ENCODE assay signal across 10 cellular contexts in genomic region chr9:110047955-110048472, GRCh38.
DNase-seq lines count a peak whose midpoint lies in the region; ATAC-seq and FAIRE-seq lines count a peak whose summit lies in the region.
"Had no signal": no experiment of that assay in that cellular context is flagged by ENCODE, and none has a peak within 500 bp of the region (broad histone marks: within the 10 kb centered on the region; RNA-seq: fewer than 3 reads in every experiment).

No MANE protein-coding gene starts in this region.

- H3K4me3 Mint-ChIP-seq in activated T-cell treated with anti-CD3 and anti-CD28 coated beads, Interleukin-2, amount 50 U/mL, for 72 hours, result peak overlapping the region; percentile 90 to 93

- peaks cover 32% of the 10 kb centered on the region for H3F3A ChIP-seq in GM23248 (ENCODE audit: insufficient read depth)

- peak; percentile 11 to 56 for DNase-seq in NCI-H2081 (lab: John Stamatoyannopoulos, UW)
- no peak for DNase-seq in NCI-H2081 treated with DMSO at 0.1 percent for 48 hours (lab: John Stamatoyannopoulos, UW)
- DNase-seq in GM23248, result no peak
- DNase-seq in MG63, result no peak
- DNase-seq in activated T-cell treated with anti-CD3 and anti-CD28 coated beads, Interleukin-2, amount 50 U/mL, for 72 hours, result peak in 1 of 2 donors; percentile 36
- DNase-seq in iPS DF 6.9 (ENCODE audit: low read depth, low spot score), result no peak
- no peak for DNase-seq in small intestine
- DNase-seq in NK-92 (lab: John Stamatoyannopoulos, UW; ENCODE audit: unreplicated experiment), result no peak

- H3K79me2 ChIP-seq in GM23248 (ENCODE audit: insufficient read depth), result peaks cover 59% of the 10 kb centered on the region

- peak overlapping the region; percentile 87 for H3K4me2 ChIP-seq in GM23248 (ENCODE audit: unreplicated experiment)

- no peaks in the 10 kb centered on the region for H3K9me3 Mint-ChIP-seq in activated T-cell treated with anti-CD3 and anti-CD28 coated beads, Interleukin-2, amount 50 U/mL, for 72 hours

- H3K9ac ChIP-seq in GM23248, result 0 out of 2 replicates have a peak overlapping the region, but pooled peaks have one; percentile 91

- peak; percentile 54 to 58 for ATAC-seq in activated T-cell treated with anti-CD3 and anti-CD28 coated beads, Interleukin-2, amount 50 U/mL, for 72 hours (replicated peaks in 1 of 2)

- H3K9me3 ChIP-seq in GM23248 (ENCODE audit: low read depth) (no peaks in the 10 kb centered on the region), MG63 (no peaks in the 10 kb centered on the region), iPS DF 6.9 (ENCODE audit: control insufficient read depth, insufficient read depth, low read length) (no peaks in the 10 kb centered on the region), small intestine (ENCODE audit: control insufficient read depth, low read depth) (no peaks in the 10 kb centered on the region)
- H3K9me3 ChIP-seq: adrenal gland had no signal

- H3K9me2 ChIP-seq in GM23248 (ENCODE audit: insufficient read depth), result no peaks in the 10 kb centered on the region

- H3K36me3 ChIP-seq in GM23248 (ENCODE audit: low read depth) (peaks cover 4% of the 10 kb centered on the region; the same call in 1 of the 2 replicates), MG63 (peaks cover 18% of the 10 kb centered on the region), iPS DF 6.9 (ENCODE audit: control insufficient read depth, insufficient read depth, low read length) (no peaks in the 10 kb centered on the region), small intestine (ENCODE audit: control insufficient read depth in 2 of 2, insufficient read depth in 2 of 2, low read length in 2 of 2) (no peaks in the 10 kb centered on the region)
- H3K36me3 ChIP-seq: adrenal gland had no signal

- peaks cover 18% of the 10 kb centered on the region for H3K4me1 ChIP-seq in GM23248 (ENCODE audit: insufficient read depth)
- H3K4me1 ChIP-seq in iPS DF 6.9 (ENCODE audit: control insufficient read depth, insufficient read depth, low read length), result no peaks in the 10 kb centered on the region
- H3K4me1 ChIP-seq in small intestine (ENCODE audit: control insufficient read depth in 2 of 2, insufficient read depth in 1 of 2, low read depth in 1 of 2, low read length in 1 of 2), result peaks cover 0 to 3% of the 10 kb centered on the region in 2 donors

- peaks cover 45% of the 10 kb centered on the region for H3K4me1 Mint-ChIP-seq in activated T-cell treated with anti-CD3 and anti-CD28 coated beads, Interleukin-2, amount 50 U/mL, for 72 hours (ENCODE audit: low read depth)

- 60 to 62% methylated on average over 29 to 30 of the region's 30 CpGs for WGBS in GM23248 (ENCODE audit: low coverage in 1 of 2, low lambda C conversion rate in 2 of 2, missing lambda C conversion rate in 2 of 2), 2 experiments
- WGBS in iPS DF 6.9 (ENCODE audit: insufficient coverage, insufficient read length), result no CpG with 5 or more reads among the region's 30 CpGs
- WGBS in small intestine, 3 donors, result 2 to 6% (median 4%) methylated on average over 29 to 30 of the region's 30 CpGs

- in situ Hi-C loops in GM23248 (cut with MboI), result no loop called here

- peaks cover 15% of the 10 kb centered on the region; the same call in 1 of the 2 replicates for H4K20me1 ChIP-seq in GM23248 (ENCODE audit: insufficient read depth)

- H3K4me3 ChIP-seq in GM23248 (peak overlapping the region; percentile 97), MG63 (peak overlapping the region; percentile 96), iPS DF 6.9 (ENCODE audit: low read length) (peak overlapping the region; percentile 69; the same call in 1 of the 2 replicates), small intestine (ENCODE audit: low read depth in 1 of 2, low read length in 2 of 2) (peak overlapping the region; percentile 57 to 70)

- H2AFZ ChIP-seq in GM23248, result no peak overlapping the region

- peak overlapping the region; percentile 56 for H3K27ac Mint-ChIP-seq in activated T-cell treated with anti-CD3 and anti-CD28 coated beads, Interleukin-2, amount 50 U/mL, for 72 hours

- H3K27ac ChIP-seq in GM23248 (no peak overlapping the region), iPS DF 6.9 (ENCODE audit: low read length) (no peak overlapping the region), small intestine (ENCODE audit: low read depth in 1 of 2, low read length in 1 of 2) (peak overlapping the region in 1 of 2 donors; percentile 82)
- H3K27ac ChIP-seq: C4-2B had no signal

- peaks cover 11 to 24% of the 10 kb centered on the region in 2 donors for H3K36me3 Mint-ChIP-seq in activated T-cell treated with anti-CD3 and anti-CD28 coated beads, Interleukin-2, amount 50 U/mL, for 72 hours (ENCODE audit: insufficient read depth in 2 of 2)

- H3K27me3 Mint-ChIP-seq in activated T-cell treated with anti-CD3 and anti-CD28 coated beads, Interleukin-2, amount 50 U/mL, for 72 hours (ENCODE audit: low read depth), result peaks cover 13% of the 10 kb centered on the region

- FAIRE-seq in small intestine (lab: Jason Lieb, UNC), result no peak

- H3K27me3 ChIP-seq in GM23248 (replicated peaks; ENCODE audit: insufficient read depth), result no peaks in the 10 kb centered on the region
- H3K27me3 ChIP-seq in MG63, result no peaks in the 10 kb centered on the region
- no peaks in the 10 kb centered on the region; the same call in 1 of the 2 replicates for H3K27me3 ChIP-seq in iPS DF 6.9 (ENCODE audit: control insufficient read depth, insufficient read depth, low read length)
- H3K27me3 ChIP-seq in small intestine (ENCODE audit: control insufficient read depth in 2 of 2, insufficient read depth in 2 of 2, low read length in 2 of 2), result no peaks in the 10 kb centered on the region
- H3K27me3 ChIP-seq: adrenal gland had no signal

Comparison
In these comparisons a context has a peak if more than half of its experiments do, and no peak if none do; other contexts are left out.
1. DNase-seq: peak in NCI-H2081 (2 of 2); none in NCI-H2081 treated with DMSO at 0.1 percent for 48 hours (single experiment), GM23248 (single experiment), MG63 (single experiment), iPS DF 6.9 (single experiment), small intestine (single experiment) and NK-92 (single experiment).
2. Peak in every context shown above with its lines, with median percentiles within 50 percentile points of each other: H3K4me3 ChIP-seq.